In genomic region chr10:68979738-68980137, GRCh38 we compare ENCODE assay signal across 1 cellular context.
TF ChIP-seq lines count a peak whose summit lies in the region.

No MANE protein-coding gene starts in this region.

TF ChIP-seq in K562, 482 proteins besides CTCF, POLR2A, EP300 and RAD21:
- TF ChIP-seq SUPT5H (IDR thresholded peaks at IDR 0.05) (0 out of 2 replicates have a peak, but pooled peaks have one; percentile 18), POLR2B (IDR thresholded peaks at IDR 0.05; ENCODE audit: low read depth, partially characterized antibody) (peak; percentile 34)
